Comparison of ENCODE assay signal across 9 cellular contexts in genomic region chr2:98311090-98311489, GRCh38. TPM values are rescaled to one million over a fixed set of nuclear protein-coding genes. Genes with fewer than 3 reads are reported as not detected.
"Had no signal": no experiment of that assay in that cellular context is flagged by ENCODE, and none has a peak within 500 bp of the region (broad histone marks: within the 10 kb centered on the region; RNA-seq: fewer than 3 reads in every experiment).

No MANE protein-coding gene starts in this region.

- H3K36me3 ChIP-seq: HAP-1 had no signal

- H3K9me3 ChIP-seq: HAP-1 had no signal

- H2AFZ ChIP-seq: GM23338 had no signal

- H3K4me2 ChIP-seq: GM23338 had no signal

- DNase-seq: HFFc6, Kasumi-1, KG1 had no signal

- H3K4me1 ChIP-seq: HAP-1 had no signal

- H3K4me3 ChIP-seq: GM23338, HAP-1 had no signal

- H3K27ac ChIP-seq: HL-60 had no signal

RNA-seq across cellular contexts. Expression of gene CNGA3, which starts 35.2 kb away (rescaled TPM):
- total RNA-seq: GM23338, H4, HT1080 had no signal
- polyA plus RNA-seq: GM23338, IgD-negative memory B cell had no signal
